28 cellular contexts compared by ENCODE assay signal in the genomic region with DNA sequence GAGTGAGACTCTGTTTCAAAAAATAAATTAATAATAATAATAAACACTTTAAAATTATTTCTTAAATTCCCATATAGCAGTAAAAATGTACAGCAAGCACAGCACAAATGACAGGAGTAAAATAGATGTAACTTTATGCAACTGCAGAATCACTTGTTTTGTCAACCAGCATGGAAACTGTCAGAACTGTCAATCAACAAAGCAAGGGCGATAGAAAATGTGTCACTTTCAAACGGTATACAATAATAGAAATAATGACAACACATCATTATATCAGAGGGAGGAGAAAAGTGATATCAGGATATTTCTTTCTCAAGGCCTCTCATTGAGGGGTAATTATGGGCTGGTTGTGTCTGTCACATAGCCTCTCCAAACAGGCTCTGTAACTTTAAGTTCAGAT.
"Had no signal": no experiment of that assay in that cellular context is flagged by ENCODE, and none has a peak within 500 bp of the region (broad histone marks: within the 10 kb centered on the region; RNA-seq: fewer than 3 reads in every experiment).

No MANE protein-coding gene starts in this region.

- H3K4me3 Mint-ChIP-seq: stimulated activated effector memory CD8-positive, alpha-beta T cell treated with anti-CD3 and anti-CD28 coated beads, Interleukin-12 subunit alpha, Interleukin-12 subunit beta, amount 100 ng/mL, for 72 hours; stimulated activated memory B cell treated with anti-CD40 and anti-IgM and Interleukin-4, amounts not matched to agents 10 μg/mL and 1 μg/mL and 100 μg/mL, for 72 hours; stimulated activated naive B cell treated with anti-CD40 and anti-IgM and Interleukin-4, amounts not matched to agents 10 μg/mL and 1 μg/mL and 100 μg/mL, for 72 hours; stimulated activated naive CD8-positive, alpha-beta T cell treated with anti-CD3 and anti-CD28 coated beads, Interleukin-15, amount 100 ng/mL, for 72 hours; stimulated activated naive CD8-positive, alpha-beta T cell treated with anti-CD3 and anti-CD28 coated beads, Interleukin-15, Interleukin-2, amounts not matched to agents 100 ng/mL and 50 ng/mL, for 24 hours; type B pancreatic cell had no signal

- H3K9me3 Mint-ChIP-seq: stimulated activated memory B cell treated with anti-CD40 and anti-IgM and Interleukin-4, amounts not matched to agents 10 μg/mL and 1 μg/mL and 100 μg/mL, for 72 hours had no signal

- H3K36me3 Mint-ChIP-seq: stimulated activated memory B cell treated with anti-CD40 and anti-IgM and Interleukin-4, amounts not matched to agents 10 μg/mL and 1 μg/mL and 100 μg/mL, for 72 hours had no signal

- DNase-seq: stimulated activated CD4-positive, alpha-beta T cell treated with anti-CD3 and anti-CD28 coated beads, Interleukin-2, amount 100 ng/mL, for 48 hours; stimulated activated CD4-positive, alpha-beta T cell treated with anti-CD3 and anti-CD28 coated beads, Interleukin-4, amount 100 ng/mL, for 1 hour; stimulated activated CD4-positive, alpha-beta T cell treated with anti-CD3 and anti-CD28 coated beads, Interleukin-4, amount 100 ng/mL, for 24 hours; stimulated activated CD4-positive, alpha-beta T cell treated with anti-CD3 and anti-CD28 coated beads, Interleukin-4, amount 100 ng/mL, for 4 hours; stimulated activated CD8-positive, alpha-beta memory T cell treated with anti-CD3 and anti-CD28 coated beads, Interleukin-4, amount 100 ng/mL, for 48 hours; stimulated activated naive B cell treated with anti-CD40 and anti-IgM and Interleukin-4, amounts not matched to agents 10 μg/mL and 1 μg/mL and 100 μg/mL, for 72 hours; stimulated activated naive CD4-positive, alpha-beta T cell; stimulated activated naive CD4-positive, alpha-beta T cell treated with Interleukin-2 at 50 U/mL for 16 hours; stimulated activated naive CD8-positive, alpha-beta T cell treated with anti-CD3 and anti-CD28 coated beads, Interleukin-15, amount 100 ng/mL, for 72 hours; stimulated activated naive CD8-positive, alpha-beta T cell treated with anti-CD3 and anti-CD28 coated beads, Interleukin-15, Interleukin-2, amounts not matched to agents 100 U/mL and 50 U/mL, for 24 hours; stomach; substantia nigra; testis; thyroid gland; tibial artery; transverse colon; trophoblast cell; upper lobe of left lung; upper lobe of right lung; uterus had no signal

- H3K4me1 ChIP-seq: testis, upper lobe of right lung, uterus had no signal

- H3K4me3 ChIP-seq: stomach, suprapubic skin, testis, thoracic aorta, thyroid gland, tibial artery, tibial nerve, transverse colon, upper lobe of left lung, upper lobe of right lung, uterus, vagina had no signal

- H3K36me3 ChIP-seq: stomach, suprapubic skin, thoracic aorta, thyroid gland, tibial artery, tibial nerve, transverse colon, upper lobe of left lung, upper lobe of right lung, uterus, vagina had no signal

- H3K27ac Mint-ChIP-seq: stimulated activated effector memory CD8-positive, alpha-beta T cell treated with anti-CD3 and anti-CD28 coated beads, Interleukin-12 subunit alpha, Interleukin-12 subunit beta, amount 100 ng/mL, for 72 hours; stimulated activated memory B cell treated with anti-CD40 and anti-IgM and Interleukin-4, amounts not matched to agents 10 μg/mL and 1 μg/mL and 100 μg/mL, for 72 hours; stimulated activated naive B cell treated with anti-CD40 and anti-IgM and Interleukin-4, amounts not matched to agents 10 μg/mL and 1 μg/mL and 100 μg/mL, for 72 hours; stimulated activated naive CD8-positive, alpha-beta T cell treated with anti-CD3 and anti-CD28 coated beads, Interleukin-15, amount 100 ng/mL, for 72 hours; type B pancreatic cell had no signal

- H3K27me3 Mint-ChIP-seq: stimulated activated memory B cell treated with anti-CD40 and anti-IgM and Interleukin-4, amounts not matched to agents 10 μg/mL and 1 μg/mL and 100 μg/mL, for 72 hours; stimulated activated naive CD8-positive, alpha-beta T cell treated with anti-CD3 and anti-CD28 coated beads, Interleukin-15, amount 100 ng/mL, for 72 hours; stimulated activated naive CD8-positive, alpha-beta T cell treated with anti-CD3 and anti-CD28 coated beads, Interleukin-15, Interleukin-2, amounts not matched to agents 100 ng/mL and 50 ng/mL, for 24 hours; type B pancreatic cell had no signal

- H3K27ac ChIP-seq: stomach, suprapubic skin, thoracic aorta, thyroid gland, tibial artery, tibial nerve, transverse colon, upper lobe of left lung, upper lobe of right lung, uterus, vagina had no signal

- H3K27me3 ChIP-seq: stomach, suprapubic skin, testis, thyroid gland, tibial artery, tibial nerve, transverse colon, upper lobe of left lung, upper lobe of right lung, uterus, vagina had no signal

- H3K9me3 ChIP-seq: stomach, suprapubic skin, testis, thoracic aorta, thyroid gland, tibial artery, tibial nerve, transverse colon, upper lobe of left lung, upper lobe of right lung, uterus, vagina had no signal
